ENCODE assay signal across 1 cellular context in genomic region chr14:37595809-37596595, GRCh38.
TF ChIP-seq lines count a peak whose summit lies in the region.

No MANE protein-coding gene starts in this region.

TF ChIP-seq in GM12878, 131 proteins besides CTCF, POLR2A, EP300 and RAD21:
- TF ChIP-seq ZBTB11 (CRISPR knock-in tag; IDR thresholded peaks at IDR 0.05) = no peak
- TF ChIP-seq KAT2A (conservative IDR thresholded peaks at IDR 0.05; ENCODE audit: control insufficient read depth, low read depth, low read length) = no peak
- no peak for TF ChIP-seq SIX5 (IDR thresholded peaks at IDR 0.05; ENCODE audit: low read depth, low read length, severe bottlenecking)
- TF ChIP-seq SKIL (IDR thresholded peaks at IDR 0.05; ENCODE audit: low read depth, poor library complexity, severe bottlenecking) = no peak
- TF ChIP-seq REST (IDR thresholded peaks at IDR 0.05; ENCODE audit: low read depth, low read length) = no peak
- no peak for TF ChIP-seq GABPA (IDR thresholded peaks at IDR 0.05; ENCODE audit: low read depth)
